1 cellular context compared by ENCODE assay signal in the genomic region with DNA sequence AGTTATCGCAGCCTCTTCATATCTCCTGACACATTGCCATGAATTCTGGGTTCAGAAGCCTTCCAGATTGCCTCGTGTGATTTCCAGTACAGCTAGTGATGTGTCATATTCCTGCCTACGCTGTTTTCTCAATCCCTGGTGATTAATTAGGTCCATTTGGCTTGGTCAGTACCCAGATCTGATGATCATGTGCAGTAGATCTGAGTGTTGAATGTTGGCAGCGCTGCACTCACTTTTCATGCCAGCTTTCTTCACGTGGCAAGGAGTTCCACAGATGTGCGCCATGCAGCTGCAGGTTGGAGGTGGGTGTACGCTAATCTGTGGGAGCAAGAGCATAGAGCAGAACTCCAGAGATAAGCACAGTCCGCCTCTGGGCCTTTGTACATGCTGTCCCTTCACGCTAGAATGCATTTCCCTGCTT.
TF ChIP-seq lines count a peak whose summit lies in the region.

No MANE protein-coding gene starts in this region.

TF ChIP-seq in endothelial cell of umbilical vein, 7 proteins besides CTCF, POLR2A, EP300 and RAD21:
- TF ChIP-seq MYC (IDR thresholded peaks at IDR 0.05; ENCODE audit: low read depth, low read length) (no peak), GATA2 (IDR thresholded peaks at IDR 0.05; ENCODE audit: insufficient read depth, insufficient read length, low read depth, low read length) (peak; percentile 73), FOS (IDR thresholded peaks at IDR 0.05; ENCODE audit: borderline replicate concordance, insufficient read depth, low read length) (no peak)
- TF ChIP-seq, protein P1, sequence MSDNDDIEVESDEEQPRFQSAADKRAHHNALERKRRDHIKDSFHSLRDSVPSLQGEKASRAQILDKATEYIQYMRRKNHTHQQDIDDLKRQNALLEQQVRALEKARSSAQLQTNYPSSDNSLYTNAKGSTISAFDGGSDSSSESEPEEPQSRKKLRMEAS (IDR thresholded peaks at IDR 0.05; ENCODE audit: insufficient read depth, insufficient read length) = no peak
